4 cellular contexts compared by ENCODE assay signal in the genomic region with DNA sequence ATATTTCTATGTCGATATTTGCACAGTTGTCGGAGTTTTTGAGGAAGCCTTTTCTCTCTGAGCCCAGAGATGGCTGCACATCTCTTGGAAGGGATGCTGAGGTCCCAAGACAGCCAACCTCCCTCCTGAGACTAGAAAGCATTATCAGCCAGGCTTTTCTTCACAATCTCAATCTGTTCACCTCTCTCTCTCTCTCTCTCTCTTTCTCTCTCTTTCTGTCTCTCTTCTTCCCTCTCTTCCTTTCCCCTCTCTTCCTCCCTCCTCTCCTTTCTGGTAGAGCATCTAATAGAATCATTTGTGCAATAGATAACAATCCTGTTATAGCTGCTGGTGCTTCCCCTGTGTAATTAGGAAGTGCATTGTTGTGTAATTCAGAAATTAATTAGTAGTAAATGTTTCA.
"Had no signal": no experiment of that assay in that cellular context is flagged by ENCODE, and none has a peak within 500 bp of the region (broad histone marks: within the 10 kb centered on the region; RNA-seq: fewer than 3 reads in every experiment).

No MANE protein-coding gene starts in this region.

- ATAC-seq: GM23338, HCT116 had no signal

- H3K4me3 ChIP-seq: GM23248, GM23338, HAP-1 had no signal

- H3K36me3 ChIP-seq: HAP-1 had no signal

- H3K4me1 ChIP-seq: HAP-1 had no signal

- H3K9me3 ChIP-seq: HAP-1 had no signal

- H3K27ac ChIP-seq: GM23248 had no signal
